In genomic region chr20:48640871-48641270, GRCh38 we compare ENCODE assay signal across 21 cellular contexts.
"Had no signal": no experiment of that assay in that cellular context is flagged by ENCODE, and none has a peak within 500 bp of the region (broad histone marks: within the 10 kb centered on the region; RNA-seq: fewer than 3 reads in every experiment).

No MANE protein-coding gene starts in this region.

- H3K27me3 ChIP-seq: esophagus muscularis mucosa, foreskin keratinocyte, heart right ventricle, spleen, upper lobe of right lung had no signal

- H3K4me1 ChIP-seq: esophagus muscularis mucosa, foreskin keratinocyte, heart right ventricle, upper lobe of right lung had no signal

- H3K4me1 Mint-ChIP-seq: endodermal cell had no signal

- FAIRE-seq: bronchial epithelial cell had no signal

- H3K9me3 Mint-ChIP-seq: activated CD4-positive, alpha-beta T cell treated with anti-CD3 and anti-CD28 coated beads, Interleukin-2, amount 10 ng/mL, durations not matched to agents 7 days and 5 days; activated T-helper 1 cell treated with anti-CD3 and anti-CD28 coated beads, Interleukin-12 subunit alpha, Interleukin-12 subunit beta, Interleukin-2, Interleukin-4 antibody, amounts not matched to agents 30 ng/mL and 10 ng/mL and 1 ng/mL, durations not matched to agents 14 hours and 24 hours and 36 hours; central memory CD8-positive, alpha-beta T cell; dendritic cell treated with granulocyte-macrophage colony-stimulating factor and Interleukin-4, amounts not matched to agents 40 ng/mL and 50 ng/mL, for 4 days; endodermal cell; naive thymus-derived CD4-positive, alpha-beta T cell; stimulated activated naive CD8-positive, alpha-beta T cell treated with anti-CD3 and anti-CD28 coated beads, Interleukin-15, Interleukin-2, amounts not matched to agents 100 ng/mL and 50 ng/mL, for 24 hours had no signal

- ATAC-seq: activated CD8-positive, alpha-beta T cell treated with anti-CD3 and anti-CD28 coated beads, Interleukin-2, amount 10 ng/mL, durations not matched to agents 7 days and 5 days; foreskin keratinocyte; heart right ventricle; naive thymus-derived CD4-positive, alpha-beta T cell; right cardiac atrium; upper lobe of right lung had no signal

- H3K27me3 Mint-ChIP-seq: activated CD4-positive, alpha-beta T cell treated with anti-CD3 and anti-CD28 coated beads, Interleukin-2, amount 10 ng/mL, durations not matched to agents 7 days and 5 days; central memory CD8-positive, alpha-beta T cell; dendritic cell treated with granulocyte-macrophage colony-stimulating factor and Interleukin-4, amounts not matched to agents 40 ng/mL and 50 ng/mL, for 4 days; naive thymus-derived CD4-positive, alpha-beta T cell; stimulated activated naive CD8-positive, alpha-beta T cell treated with anti-CD3 and anti-CD28 coated beads, Interleukin-15, Interleukin-2, amounts not matched to agents 100 ng/mL and 50 ng/mL, for 24 hours had no signal

- H3K9me3 ChIP-seq: esophagus muscularis mucosa, heart right ventricle, spleen, upper lobe of right lung had no signal

- DNase-seq: activated CD4-positive, alpha-beta T cell treated with anti-CD3 and anti-CD28 coated beads for 1 hour; activated CD4-positive, alpha-beta T cell treated with anti-CD3 and anti-CD28 coated beads, Interleukin-2, amount 10 ng/mL, durations not matched to agents 7 days and 5 days; activated CD8-positive, alpha-beta T cell treated with anti-CD3 and anti-CD28 coated beads, Interleukin-2, amount 10 ng/mL, durations not matched to agents 7 days and 5 days; activated gamma-delta T cell treated with Interleukin-2 at 50 U/mL for 16 hours; activated naive CD4-positive, alpha-beta T cell treated with anti-CD3 and anti-CD28 coated beads, Interleukin-2, amount 50 U/mL, for 16 hours; endodermal cell; foreskin keratinocyte; heart right ventricle; midbrain; naive thymus-derived CD4-positive, alpha-beta T cell; posterior cingulate gyrus; right cardiac atrium; spleen; T-helper 2 cell; upper lobe of right lung had no signal

- H3K27ac ChIP-seq: esophagus muscularis mucosa, foreskin keratinocyte, heart right ventricle, spleen, upper lobe of right lung had no signal

- H3K4me3 Mint-ChIP-seq: activated CD4-positive, alpha-beta T cell treated with anti-CD3 and anti-CD28 coated beads, Interleukin-2, amount 10 ng/mL, durations not matched to agents 7 days and 5 days; activated CD8-positive, alpha-beta T cell treated with anti-CD3 and anti-CD28 coated beads, Interleukin-2, amount 10 ng/mL, durations not matched to agents 7 days and 5 days; activated T-helper 1 cell treated with anti-CD3 and anti-CD28 coated beads, Interleukin-12 subunit alpha, Interleukin-12 subunit beta, Interleukin-2, Interleukin-4 antibody, amounts not matched to agents 30 ng/mL and 10 ng/mL and 1 ng/mL, durations not matched to agents 14 hours and 24 hours and 36 hours; dendritic cell treated with granulocyte-macrophage colony-stimulating factor and Interleukin-4, amounts not matched to agents 40 ng/mL and 50 ng/mL, for 4 days; endodermal cell; naive thymus-derived CD4-positive, alpha-beta T cell; stimulated activated naive CD8-positive, alpha-beta T cell treated with anti-CD3 and anti-CD28 coated beads, Interleukin-15, Interleukin-2, amounts not matched to agents 100 ng/mL and 50 ng/mL, for 24 hours had no signal

- H3K27ac Mint-ChIP-seq: activated CD4-positive, alpha-beta T cell treated with anti-CD3 and anti-CD28 coated beads, Interleukin-2, amount 10 ng/mL, durations not matched to agents 7 days and 5 days; activated CD8-positive, alpha-beta T cell treated with anti-CD3 and anti-CD28 coated beads, Interleukin-2, amount 10 ng/mL, durations not matched to agents 7 days and 5 days; activated T-helper 1 cell treated with anti-CD3 and anti-CD28 coated beads, Interleukin-12 subunit alpha, Interleukin-12 subunit beta, Interleukin-2, Interleukin-4 antibody, amounts not matched to agents 30 ng/mL and 10 ng/mL and 1 ng/mL, durations not matched to agents 14 hours and 24 hours and 36 hours; dendritic cell treated with granulocyte-macrophage colony-stimulating factor and Interleukin-4, amounts not matched to agents 40 ng/mL and 50 ng/mL, for 4 days; endodermal cell; stimulated activated naive CD8-positive, alpha-beta T cell treated with anti-CD3 and anti-CD28 coated beads, Interleukin-15, Interleukin-2, amounts not matched to agents 100 ng/mL and 50 ng/mL, for 24 hours had no signal

- H3K4me3 ChIP-seq: esophagus muscularis mucosa, heart right ventricle, spleen, upper lobe of right lung had no signal
